ENCODE assay signal across 1 cellular context in the genomic region with DNA sequence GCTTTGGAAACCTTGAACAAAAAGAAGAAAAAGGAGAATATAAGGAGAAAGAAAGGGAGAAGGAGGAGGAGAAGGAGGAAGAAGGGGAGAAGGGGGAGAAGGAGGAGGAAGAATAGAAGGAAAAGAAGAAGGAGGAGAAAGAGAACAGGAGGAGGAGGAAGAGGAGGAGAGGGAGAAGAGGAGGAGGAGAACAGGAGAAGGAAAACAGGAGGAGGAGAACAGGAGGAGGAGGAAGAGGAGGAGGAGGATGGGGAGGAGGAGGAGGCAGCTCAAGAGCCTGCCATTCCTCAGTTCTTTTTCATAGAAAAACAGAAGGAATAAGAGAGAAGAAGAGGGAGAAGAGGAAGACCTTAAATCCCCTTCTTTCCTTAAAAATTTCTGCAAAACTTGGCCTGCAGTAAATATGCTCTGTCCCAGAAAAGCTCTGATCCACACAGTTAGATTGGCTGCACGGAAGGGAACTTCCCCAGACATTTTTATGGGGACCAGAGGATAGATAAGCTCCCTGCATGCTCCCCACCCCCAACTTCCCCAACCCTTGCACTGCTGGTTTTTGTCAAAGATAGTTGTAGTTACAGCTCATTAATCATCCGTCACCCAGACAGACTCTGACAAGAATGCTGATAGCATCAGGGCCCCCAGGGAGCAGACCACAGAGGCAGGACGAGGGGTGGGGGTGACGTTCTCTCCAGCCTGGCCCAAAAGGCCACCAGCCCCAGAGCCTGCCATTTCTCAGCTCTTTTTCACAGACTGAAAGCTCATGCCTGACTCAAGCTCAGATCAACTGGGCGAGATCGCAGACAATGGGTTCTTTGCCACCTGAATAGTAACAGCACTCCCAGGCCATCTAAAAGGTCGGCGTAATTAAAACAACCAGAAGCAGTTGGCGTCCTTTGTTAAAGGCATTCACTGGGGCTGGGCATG.
A peak's percentile ranks its signal among the peaks of the same experiment; 100 is the strongest.
TF ChIP-seq lines count a peak whose summit lies in the region.

No MANE protein-coding gene starts in this region.

TF ChIP-seq in HEK293, 187 proteins besides CTCF, POLR2A, EP300 and RAD21 (continued from another document):
- TF ChIP-seq, protein P1, sequence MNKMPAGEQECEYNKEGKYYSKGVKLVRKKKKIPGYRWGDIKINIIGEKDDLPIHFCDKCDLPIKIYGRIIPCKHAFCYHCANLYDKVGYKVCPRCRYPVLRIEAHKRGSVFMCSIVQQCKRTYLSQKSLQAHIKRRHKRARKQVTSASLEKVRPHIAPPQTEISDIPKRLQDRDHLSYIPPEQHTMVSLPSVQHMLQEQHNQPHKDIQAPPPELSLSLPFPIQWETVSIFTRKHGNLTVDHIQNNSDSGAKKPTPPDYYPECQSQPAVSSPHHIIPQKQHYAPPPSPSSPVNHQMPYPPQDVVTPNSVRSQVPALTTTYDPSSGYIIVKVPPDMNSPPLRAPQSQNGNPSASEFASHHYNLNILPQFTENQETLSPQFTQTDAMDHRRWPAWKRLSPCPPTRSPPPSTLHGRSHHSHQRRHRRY (tag by site-specific recombination; IDR thresholded peaks at IDR 0.05): no peak
- TF ChIP-seq ZFHX2 (tag by site-specific recombination; conservative IDR thresholded peaks at IDR 0.05) (peak; percentile 81), ZNF596 (tag by site-specific recombination; IDR thresholded peaks at IDR 0.05) (no peak), ZNF48 (tag by site-specific recombination; IDR thresholded peaks at IDR 0.05) (no peak), OSR2 (tag by site-specific recombination; IDR thresholded peaks at IDR 0.05) (peak; percentile 82), HOXC10 (CRISPR knock-in tag; IDR thresholded peaks at IDR 0.05) (no peak), ZNF830 (tag by site-specific recombination; IDR thresholded peaks at IDR 0.05; ENCODE audit: low read depth) (no peak), REPIN1 (tag by site-specific recombination; IDR thresholded peaks at IDR 0.05; ENCODE audit: low read depth) (no peak), ZNF426 (tag by site-specific recombination; IDR thresholded peaks at IDR 0.05) (no peak), HOXA7 (CRISPR knock-in tag; IDR thresholded peaks at IDR 0.05; ENCODE audit: borderline replicate concordance) (no peak), HOXD13 (CRISPR knock-in tag; IDR thresholded peaks at IDR 0.05; ENCODE audit: borderline replicate concordance) (peak; percentile 87), SP7 (tag by site-specific recombination; IDR thresholded peaks at IDR 0.05) (peak; percentile 82), ZNF707 (tag by site-specific recombination; IDR thresholded peaks at IDR 0.05) (no peak), ZFP69B (tag by site-specific recombination; IDR thresholded peaks at IDR 0.05) (no peak)
- TF ChIP-seq, protein P2, sequence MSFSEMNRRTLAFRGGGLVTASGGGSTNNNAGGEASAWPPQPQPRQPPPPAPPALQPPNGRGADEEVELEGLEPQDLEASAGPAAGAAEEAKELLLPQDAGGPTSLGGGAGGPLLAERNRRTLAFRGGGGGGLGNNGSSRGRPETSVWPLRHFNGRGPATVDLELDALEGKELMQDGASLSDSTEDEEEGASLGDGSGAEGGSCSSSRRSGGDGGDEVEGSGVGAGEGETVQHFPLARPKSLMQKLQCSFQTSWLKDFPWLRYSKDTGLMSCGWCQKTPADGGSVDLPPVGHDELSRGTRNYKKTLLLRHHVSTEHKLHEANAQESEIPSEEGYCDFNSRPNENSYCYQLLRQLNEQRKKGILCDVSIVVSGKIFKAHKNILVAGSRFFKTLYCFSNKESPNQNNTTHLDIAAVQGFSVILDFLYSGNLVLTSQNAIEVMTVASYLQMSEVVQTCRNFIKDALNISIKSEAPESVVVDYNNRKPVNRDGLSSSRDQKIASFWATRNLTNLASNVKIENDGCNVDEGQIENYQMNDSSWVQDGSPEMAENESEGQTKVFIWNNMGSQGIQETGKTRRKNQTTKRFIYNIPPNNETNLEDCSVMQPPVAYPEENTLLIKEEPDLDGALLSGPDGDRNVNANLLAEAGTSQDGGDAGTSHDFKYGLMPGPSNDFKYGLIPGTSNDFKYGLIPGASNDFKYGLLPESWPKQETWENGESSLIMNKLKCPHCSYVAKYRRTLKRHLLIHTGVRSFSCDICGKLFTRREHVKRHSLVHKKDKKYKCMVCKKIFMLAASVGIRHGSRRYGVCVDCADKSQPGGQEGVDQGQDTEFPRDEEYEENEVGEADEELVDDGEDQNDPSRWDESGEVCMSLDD (tag by site-specific recombination; IDR thresholded peaks at IDR 0.05): no peak
- TF ChIP-seq, protein P3, sequence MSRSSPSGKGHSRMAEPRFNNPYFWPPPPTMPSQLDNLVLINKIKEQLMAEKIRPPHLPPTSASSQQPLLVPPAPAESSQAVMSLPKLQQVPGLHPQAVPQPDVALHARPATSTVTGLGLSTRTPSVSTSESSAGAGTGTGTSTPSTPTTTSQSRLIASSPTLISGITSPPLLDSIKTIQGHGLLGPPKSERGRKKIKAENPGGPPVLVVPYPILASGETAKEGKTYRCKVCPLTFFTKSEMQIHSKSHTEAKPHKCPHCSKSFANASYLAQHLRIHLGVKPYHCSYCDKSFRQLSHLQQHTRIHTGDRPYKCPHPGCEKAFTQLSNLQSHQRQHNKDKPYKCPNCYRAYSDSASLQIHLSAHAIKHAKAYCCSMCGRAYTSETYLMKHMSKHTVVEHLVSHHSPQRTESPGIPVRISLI (tag by site-specific recombination; IDR thresholded peaks at IDR 0.05): no peak
- TF ChIP-seq, protein P4, sequence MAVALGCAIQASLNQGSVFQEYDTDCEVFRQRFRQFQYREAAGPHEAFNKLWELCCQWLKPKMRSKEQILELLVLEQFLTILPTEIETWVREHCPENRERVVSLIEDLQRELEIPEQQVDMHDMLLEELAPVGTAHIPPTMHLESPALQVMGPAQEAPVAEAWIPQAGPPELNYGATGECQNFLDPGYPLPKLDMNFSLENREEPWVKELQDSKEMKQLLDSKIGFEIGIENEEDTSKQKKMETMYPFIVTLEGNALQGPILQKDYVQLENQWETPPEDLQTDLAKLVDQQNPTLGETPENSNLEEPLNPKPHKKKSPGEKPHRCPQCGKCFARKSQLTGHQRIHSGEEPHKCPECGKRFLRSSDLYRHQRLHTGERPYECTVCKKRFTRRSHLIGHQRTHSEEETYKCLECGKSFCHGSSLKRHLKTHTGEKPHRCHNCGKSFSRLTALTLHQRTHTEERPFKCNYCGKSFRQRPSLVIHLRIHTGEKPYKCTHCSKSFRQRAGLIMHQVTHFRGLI (tag by site-specific recombination; IDR thresholded peaks at IDR 0.05): no peak
- TF ChIP-seq, protein P5, sequence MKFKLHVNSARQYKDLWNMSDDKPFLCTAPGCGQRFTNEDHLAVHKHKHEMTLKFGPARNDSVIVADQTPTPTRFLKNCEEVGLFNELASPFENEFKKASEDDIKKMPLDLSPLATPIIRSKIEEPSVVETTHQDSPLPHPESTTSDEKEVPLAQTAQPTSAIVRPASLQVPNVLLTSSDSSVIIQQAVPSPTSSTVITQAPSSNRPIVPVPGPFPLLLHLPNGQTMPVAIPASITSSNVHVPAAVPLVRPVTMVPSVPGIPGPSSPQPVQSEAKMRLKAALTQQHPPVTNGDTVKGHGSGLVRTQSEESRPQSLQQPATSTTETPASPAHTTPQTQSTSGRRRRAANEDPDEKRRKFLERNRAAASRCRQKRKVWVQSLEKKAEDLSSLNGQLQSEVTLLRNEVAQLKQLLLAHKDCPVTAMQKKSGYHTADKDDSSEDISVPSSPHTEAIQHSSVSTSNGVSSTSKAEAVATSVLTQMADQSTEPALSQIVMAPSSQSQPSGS (tag by site-specific recombination; IDR thresholded peaks at IDR 0.05; ENCODE audit: low read depth): 0 out of 2 replicates have a peak, but pooled peaks have one; percentile 16
- TF ChIP-seq, protein P6, sequence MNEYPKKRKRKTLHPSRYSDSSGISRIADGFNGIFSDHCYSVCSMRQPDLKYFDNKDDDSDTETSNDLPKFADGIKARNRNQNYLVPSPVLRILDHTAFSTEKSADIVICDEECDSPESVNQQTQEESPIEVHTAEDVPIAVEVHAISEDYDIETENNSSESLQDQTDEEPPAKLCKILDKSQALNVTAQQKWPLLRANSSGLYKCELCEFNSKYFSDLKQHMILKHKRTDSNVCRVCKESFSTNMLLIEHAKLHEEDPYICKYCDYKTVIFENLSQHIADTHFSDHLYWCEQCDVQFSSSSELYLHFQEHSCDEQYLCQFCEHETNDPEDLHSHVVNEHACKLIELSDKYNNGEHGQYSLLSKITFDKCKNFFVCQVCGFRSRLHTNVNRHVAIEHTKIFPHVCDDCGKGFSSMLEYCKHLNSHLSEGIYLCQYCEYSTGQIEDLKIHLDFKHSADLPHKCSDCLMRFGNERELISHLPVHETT (tag by site-specific recombination; IDR thresholded peaks at IDR 0.05): no peak
